Comparison of ENCODE assay signal across 7 cellular contexts in genomic region chr14:23483216-23483854, GRCh38.
A peak's percentile ranks its signal among the peaks of the same experiment; 100 is the strongest.
DNase-seq lines count a peak whose midpoint lies in the region; ATAC-seq and TF ChIP-seq lines count a peak whose summit lies in the region.

No MANE protein-coding gene starts in this region.

- H3K4me3 ChIP-seq in SU-DHL-6 (ENCODE audit: insufficient read depth, low read length, poor library complexity, severe bottlenecking): no peak overlapping the region

- ATAC-seq in HG03378 (IDR thresholded peaks at IDR 0.05; ENCODE audit: unreplicated experiment): no peak

- no peaks in the 10 kb centered on the region for H4K20me1 ChIP-seq in SU-DHL-6 (ENCODE audit: low read depth, low read length)

- no peak overlapping the region for H2AFZ ChIP-seq in SU-DHL-6 (ENCODE audit: low read depth, low read length, severe bottlenecking)

- H3K27me3 ChIP-seq in SU-DHL-6 (ENCODE audit: low read length): no peaks in the 10 kb centered on the region

- H3K27ac ChIP-seq in SU-DHL-6 (ENCODE audit: low read depth, low read length): no peak overlapping the region

- H3K79me2 ChIP-seq in SU-DHL-6 (ENCODE audit: insufficient read depth, low read length): no peaks in the 10 kb centered on the region

- in situ Hi-C loops in KBM-7 (cut with MboI; ENCODE audit: low pct_unique_long_range_greater_than_20kb, low sequenced_read_pairs): no loop called here

- H3K9ac ChIP-seq in SU-DHL-6 (ENCODE audit: low read length): no peak overlapping the region

- TF ChIP-seq CTCF in SU-DHL-6 (IDR thresholded peaks at IDR 0.05; ENCODE audit: insufficient read depth, low read length, poor library complexity, severe bottlenecking): peak; percentile 11

- no peaks in the 10 kb centered on the region for H3F3A ChIP-seq in SU-DHL-6 (ENCODE audit: insufficient read depth)

- DNase-seq in ELF-1 (ENCODE audit: low read depth, low spot score) (peak; percentile 73), KBM-7 (peak; percentile 42), hypothalamus (lab: John Stamatoyannopoulos, UW) (peak in 43 of 51 donors; percentile 11 to 87 (median 56)), KG1 (lab: John Stamatoyannopoulos, UW) (no peak), LoVo (ENCODE audit: low spot score) (no peak)

- H3K36me3 ChIP-seq in SU-DHL-6 (ENCODE audit: low read length): 0 out of 2 replicates have a peak, but pooled peaks cover 6% of the 10 kb centered on the region

- no peak overlapping the region for H3K4me2 ChIP-seq in SU-DHL-6 (ENCODE audit: low read depth, low read length, poor library complexity, severe bottlenecking)

- no peaks in the 10 kb centered on the region for H3K9me3 ChIP-seq in SU-DHL-6 (ENCODE audit: insufficient read depth, low read length)

- no peaks in the 10 kb centered on the region for H3K9me2 ChIP-seq in SU-DHL-6 (replicated peaks; ENCODE audit: insufficient read depth, low read length)

Comparison
In these comparisons a context has a peak if more than half of its experiments do, and no peak if none do; other contexts are left out.
1. DNase-seq: peak in ELF-1 (single experiment), KBM-7 (single experiment) and hypothalamus (43 of 51); none in KG1 (single experiment) and LoVo (single experiment).